Comparison of ENCODE assay signal across 7 cellular contexts in the genomic region with DNA sequence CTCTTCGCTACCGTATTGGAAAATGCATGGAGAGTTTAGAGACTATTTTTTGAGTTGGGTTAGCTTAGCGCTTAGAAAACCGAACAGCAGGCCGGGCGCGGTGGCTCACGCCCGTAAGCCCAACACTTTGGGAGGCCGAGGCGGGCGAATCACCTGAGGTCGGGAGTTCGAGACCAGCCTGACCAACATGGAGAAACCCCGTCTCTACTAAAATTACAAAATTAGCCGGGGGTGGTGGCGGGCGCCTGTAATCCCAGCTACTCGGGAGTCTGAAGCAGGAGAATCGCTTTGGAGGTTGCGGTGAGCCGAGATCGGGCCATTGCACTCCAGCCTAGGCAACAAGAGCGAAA. TPM values are rescaled to one million over a fixed set of nuclear protein-coding genes. Genes with fewer than 3 reads are reported as not detected.
DNase-seq lines count a peak whose midpoint lies in the region; ATAC-seq and TF ChIP-seq lines count a peak whose summit lies in the region.
"Not testable (repeated sequence)": the region's sequence is repeated elsewhere in the genome, so short reads cannot be mapped to it uniquely, and the experiment has no call there.
"Had no signal": no experiment of that assay in that cellular context is flagged by ENCODE, and none has a peak within 500 bp of the region (broad histone marks: within the 10 kb centered on the region; RNA-seq: fewer than 3 reads in every experiment).

No MANE protein-coding gene starts in this region.

- H3K27me3 Mint-ChIP-seq in activated naive CD4-positive, alpha-beta T cell treated with anti-CD3 and anti-CD28 coated beads, Interleukin-2, amount 10 ng/mL, durations not matched to agents 7 days and 5 days = peaks cover 11% of the 10 kb centered on the region
- H3K27me3 Mint-ChIP-seq in memory B cell = not testable (repeated sequence)

- CTCF ChIA-PET in BJ (lab: Yijun Ruan, JAX) = interaction anchor here (0.8 to 2.7 kb wide), 3 partner anchors 12 to 234 kb away, joined by 3 to 10 read pairs (median 4); no protein-coding TSS in a partner anchor
- CTCF ChIA-PET in activated naive CD4-positive, alpha-beta T cell treated with anti-CD3 and anti-CD28 coated beads, Interleukin-2, amount 10 ng/mL, durations not matched to agents 7 days and 5 days (lab: Charles Lee) = interaction anchor here (1.5 kb wide), 1 partner anchor 44 kb away, joined by 3 read pairs; no protein-coding TSS in a partner anchor

- peak overlapping the region; percentile 76 to 85 (median 80) for H3K9ac ChIP-seq in skeletal muscle tissue (ENCODE audit: low read depth in 1 of 3, low read length in 3 of 3)

- H3K36me3 Mint-ChIP-seq in activated naive CD4-positive, alpha-beta T cell treated with anti-CD3 and anti-CD28 coated beads, Interleukin-2, amount 10 ng/mL, durations not matched to agents 7 days and 5 days = peaks cover 16% of the 10 kb centered on the region
- not testable (repeated sequence) for H3K36me3 Mint-ChIP-seq in memory B cell

- peaks cover 70% of the 10 kb centered on the region for H3K4me1 Mint-ChIP-seq in activated naive CD4-positive, alpha-beta T cell treated with anti-CD3 and anti-CD28 coated beads, Interleukin-2, amount 10 ng/mL, durations not matched to agents 7 days and 5 days
- H3K4me1 Mint-ChIP-seq in memory B cell = peaks cover 16% of the 10 kb centered on the region

- peak overlapping the region; percentile 99 for H3K27ac Mint-ChIP-seq in activated naive CD4-positive, alpha-beta T cell treated with anti-CD3 and anti-CD28 coated beads, Interleukin-2, amount 10 ng/mL, durations not matched to agents 7 days and 5 days
- H3K27ac Mint-ChIP-seq in memory B cell = peak overlapping the region; percentile 65

- not testable (repeated sequence) for TF ChIP-seq POLR2A in NB4 (IDR thresholded peaks at IDR 0.05; ENCODE audit: extremely low read depth, insufficient read length)

- H3K4me1 ChIP-seq in skeletal muscle tissue (ENCODE audit: control insufficient read depth in 3 of 3, insufficient read depth in 3 of 3, low read length in 3 of 3) = peaks cover 8 to 13% (median 10%) of the 10 kb centered on the region in 3 donors

- H3K9me3 ChIP-seq in skeletal muscle tissue (ENCODE audit: control insufficient read depth in 3 of 3, low read length in 3 of 3) = not testable (repeated sequence)

- peak overlapping the region; percentile 78 for H3K4me3 ChIP-seq in BJ (ENCODE audit: low read depth, low read length)
- H3K4me3 ChIP-seq in NB4 (ENCODE audit: low read depth, low read length) = peak overlapping the region; percentile 95
- peak overlapping the region; percentile 93 for H3K4me3 ChIP-seq in epithelial cell of proximal tubule (ENCODE audit: low read depth, low read length)
- H3K4me3 ChIP-seq in skeletal muscle tissue (ENCODE audit: low read length in 3 of 3) = peak overlapping the region; percentile 87 to 95 (median 92)

- not testable (repeated sequence) for TF ChIP-seq CTCF in BJ (IDR thresholded peaks at IDR 0.05; ENCODE audit: insufficient read depth, low read depth, low read length); NB4 (IDR thresholded peaks at IDR 0.05; ENCODE audit: low read depth, low read length); epithelial cell of proximal tubule (conservative IDR thresholded peaks at IDR 0.05; ENCODE audit: low read depth, low read length)

- ATAC-seq in memory B cell (ENCODE audit: low read depth) = not testable (repeated sequence)

- not testable (repeated sequence) for H3K27ac ChIP-seq in skeletal muscle tissue (ENCODE audit: low read depth, low read length)

- H3K9me3 Mint-ChIP-seq in activated naive CD4-positive, alpha-beta T cell treated with anti-CD3 and anti-CD28 coated beads, Interleukin-2, amount 10 ng/mL, durations not matched to agents 7 days and 5 days; memory B cell: not testable (repeated sequence)

- H3K4me3 Mint-ChIP-seq in activated naive CD4-positive, alpha-beta T cell treated with anti-CD3 and anti-CD28 coated beads, Interleukin-2, amount 10 ng/mL, durations not matched to agents 7 days and 5 days = peak overlapping the region; percentile 96
- H3K4me3 Mint-ChIP-seq in memory B cell = peak overlapping the region; percentile 76

- not testable (repeated sequence) for H3K36me3 ChIP-seq in BJ (ENCODE audit: control insufficient read depth, insufficient read depth, low read length); skeletal muscle tissue (ENCODE audit: control insufficient read depth in 3 of 3, insufficient read depth in 3 of 3, low read length in 3 of 3)

- POLR2A ChIA-PET in BJ (lab: Charles Lee) = not testable (repeated sequence)

- H3K27me3 ChIP-seq in BJ (ENCODE audit: control insufficient read depth, insufficient read depth, low read length); skeletal muscle tissue (ENCODE audit: control insufficient read depth in 3 of 3, insufficient read depth in 3 of 3, low read length in 3 of 3): not testable (repeated sequence)

- DNase-seq in BJ (ENCODE audit: low read depth); NB4 (ENCODE audit: low read depth); epithelial cell of proximal tubule (ENCODE audit: low read depth); memory B cell (ENCODE audit: low spot score in 2 of 2): not testable (repeated sequence)
- DNase-seq in activated naive CD4-positive, alpha-beta T cell treated with anti-CD3 and anti-CD28 coated beads, Interleukin-2, amount 10 ng/mL, durations not matched to agents 7 days and 5 days = peak; percentile 33

RNA-seq across cellular contexts. Expression of gene CLUAP1, which starts 0.6 kb away (rescaled TPM):
- polyA plus RNA-seq in BJ (2011; rRNA removed) = 14.7 and 27.0 TPM in 2 replicates
- 9.7 and 12.6 TPM in 2 replicates for polyA minus RNA-seq in BJ (2011; rRNA and poly(A)+ RNA removed)
- total RNA-seq in epithelial cell of proximal tubule (15.2 and 18.7 TPM in 2 replicates), skeletal muscle tissue (11.5 TPM)

RNA-seq across cellular contexts. Expression of gene C16orf90, which starts 6.1 kb away (rescaled TPM):
- polyA plus RNA-seq in BJ (2011; rRNA removed) = not detected in 2 replicates
- 0.26 TPM in 1 of 2 replicates, not detected in the other for polyA minus RNA-seq in BJ (2011; rRNA and poly(A)+ RNA removed)
- total RNA-seq in epithelial cell of proximal tubule (not detected in 2 replicates), skeletal muscle tissue (not detected)
- total RNA-seq: SK-MEL-5 had no signal

RNA-seq across cellular contexts. Expression of gene NAA60, which starts 57.9 kb away (rescaled TPM):
- polyA plus RNA-seq in BJ (2011; rRNA removed) = 21.7 and 30.7 TPM in 2 replicates
- 23.6 and 24.9 TPM in 2 replicates for polyA minus RNA-seq in BJ (2011; rRNA and poly(A)+ RNA removed)
- total RNA-seq in epithelial cell of proximal tubule (19.4 and 23.9 TPM in 2 replicates), skeletal muscle tissue (15.7 TPM)

RNA-seq across cellular contexts. Expression of gene ZNF597, which starts 58.1 kb away (rescaled TPM):
- 0.93 and 1.5 TPM in 2 replicates for polyA plus RNA-seq in BJ (2011; rRNA removed)
- polyA minus RNA-seq in BJ (2011; rRNA and poly(A)+ RNA removed) = 1.4 and 2.0 TPM in 2 replicates
- total RNA-seq in epithelial cell of proximal tubule (1.0 and 2.1 TPM in 2 replicates), skeletal muscle tissue (2.1 TPM)
